1 cellular context compared by ENCODE assay signal in the genomic region with DNA sequence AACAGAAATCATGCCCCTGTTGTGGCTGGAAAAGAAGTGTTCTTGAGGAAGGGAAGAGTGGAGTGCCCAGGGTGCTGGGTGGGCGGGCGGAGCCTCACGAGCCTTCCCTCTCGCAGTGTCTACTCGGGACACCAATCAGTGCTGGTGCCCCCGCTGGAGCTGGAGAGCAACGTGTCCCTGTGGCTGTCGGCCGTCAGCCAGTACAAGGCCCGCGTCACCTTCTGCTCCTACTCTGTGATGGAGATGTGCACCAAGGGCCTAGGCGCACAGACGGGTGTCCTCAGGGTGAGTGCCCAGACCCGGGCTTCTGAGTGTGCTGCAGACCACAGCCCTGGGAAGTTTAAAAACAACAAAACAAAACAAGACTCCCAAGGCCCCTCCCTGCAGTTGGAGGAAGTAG.
TF ChIP-seq lines count a peak whose summit lies in the region.

No MANE protein-coding gene starts in this region.

TF ChIP-seq in K562, 482 proteins besides CTCF, POLR2A, EP300 and RAD21:
- no peak for TF ChIP-seq BRF1 (IDR thresholded peaks at IDR 0.05; ENCODE audit: borderline replicate concordance, extremely low read depth, insufficient read length)
- TF ChIP-seq ZNF23 (CRISPR knock-in tag; IDR thresholded peaks at IDR 0.05) = no peak
- no peak for TF ChIP-seq MEF2A (IDR thresholded peaks at IDR 0.05; ENCODE audit: control insufficient read depth, low read depth, low read length)
- peak; percentile 30 for TF ChIP-seq CTCFL (IDR thresholded peaks at IDR 0.05; ENCODE audit: borderline replicate concordance, insufficient read depth, low read depth, low read length, poor library complexity, severe bottlenecking)
- no peak for TF ChIP-seq KDM4B (IDR thresholded peaks at IDR 0.05; ENCODE audit: borderline replicate concordance in 2 of 2, low read depth in 1 of 2)
TF ChIP-seq in K562: peak in this region for 1.
